1 cellular context compared by ENCODE assay signal in the genomic region with DNA sequence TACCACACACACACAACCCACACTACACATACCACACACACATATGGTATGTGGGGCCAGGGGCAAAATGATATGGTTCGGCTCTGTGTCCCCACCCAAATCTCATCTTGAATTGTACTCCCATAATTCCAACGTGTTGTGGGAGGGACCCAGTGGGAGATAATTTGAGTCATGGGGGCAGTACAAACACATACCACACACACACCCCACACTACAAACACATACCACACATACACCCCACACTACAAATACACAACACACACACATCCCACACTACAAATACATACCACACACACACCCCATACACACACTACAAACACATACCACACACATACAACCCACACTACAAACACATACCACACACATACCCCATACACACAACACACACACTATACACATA.
TF ChIP-seq lines count a peak whose summit lies in the region.

No MANE protein-coding gene starts in this region.

TF ChIP-seq in IMR-90, 13 proteins besides CTCF, POLR2A, EP300 and RAD21 (continued from another document):
- TF ChIP-seq, protein P1, sequence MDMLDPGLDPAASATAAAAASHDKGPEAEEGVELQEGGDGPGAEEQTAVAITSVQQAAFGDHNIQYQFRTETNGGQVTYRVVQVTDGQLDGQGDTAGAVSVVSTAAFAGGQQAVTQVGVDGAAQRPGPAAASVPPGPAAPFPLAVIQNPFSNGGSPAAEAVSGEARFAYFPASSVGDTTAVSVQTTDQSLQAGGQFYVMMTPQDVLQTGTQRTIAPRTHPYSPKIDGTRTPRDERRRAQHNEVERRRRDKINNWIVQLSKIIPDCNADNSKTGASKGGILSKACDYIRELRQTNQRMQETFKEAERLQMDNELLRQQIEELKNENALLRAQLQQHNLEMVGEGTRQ (IDR thresholded peaks at IDR 0.05; ENCODE audit: low read depth, low read length), result no peak
- no peak for TF ChIP-seq BHLHE40 (IDR thresholded peaks at IDR 0.05; ENCODE audit: low read depth, low read length)
- TF ChIP-seq, protein P2, sequence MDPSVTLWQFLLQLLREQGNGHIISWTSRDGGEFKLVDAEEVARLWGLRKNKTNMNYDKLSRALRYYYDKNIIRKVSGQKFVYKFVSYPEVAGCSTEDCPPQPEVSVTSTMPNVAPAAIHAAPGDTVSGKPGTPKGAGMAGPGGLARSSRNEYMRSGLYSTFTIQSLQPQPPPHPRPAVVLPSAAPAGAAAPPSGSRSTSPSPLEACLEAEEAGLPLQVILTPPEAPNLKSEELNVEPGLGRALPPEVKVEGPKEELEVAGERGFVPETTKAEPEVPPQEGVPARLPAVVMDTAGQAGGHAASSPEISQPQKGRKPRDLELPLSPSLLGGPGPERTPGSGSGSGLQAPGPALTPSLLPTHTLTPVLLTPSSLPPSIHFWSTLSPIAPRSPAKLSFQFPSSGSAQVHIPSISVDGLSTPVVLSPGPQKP (IDR thresholded peaks at IDR 0.05; ENCODE audit: borderline replicate concordance, low read depth, low read length), result no peak
- TF ChIP-seq RFX5 (IDR thresholded peaks at IDR 0.05; ENCODE audit: low read depth, low read length), result no peak
